In genomic region chr11:1008001-1008400, GRCh38 we compare ENCODE assay signal across 1 cellular context.
TF ChIP-seq lines count a peak whose summit lies in the region.

No MANE protein-coding gene starts in this region.

TF ChIP-seq in GM23338, 12 proteins besides CTCF, POLR2A, EP300 and RAD21 (continued from another document):
- TF ChIP-seq REST (IDR thresholded peaks at IDR 0.05; ENCODE audit: unreplicated experiment) (no peak), EZH2phosphoT487 (IDR thresholded peaks at IDR 0.05; ENCODE audit: unreplicated experiment) (no peak), JUNB (IDR thresholded peaks at IDR 0.05; ENCODE audit: unreplicated experiment) (no peak), NANOG (IDR thresholded peaks at IDR 0.05; ENCODE audit: borderline replicate concordance) (no peak), STAT1 (IDR thresholded peaks at IDR 0.05; ENCODE audit: unreplicated experiment) (no peak)
- TF ChIP-seq, protein P1, sequence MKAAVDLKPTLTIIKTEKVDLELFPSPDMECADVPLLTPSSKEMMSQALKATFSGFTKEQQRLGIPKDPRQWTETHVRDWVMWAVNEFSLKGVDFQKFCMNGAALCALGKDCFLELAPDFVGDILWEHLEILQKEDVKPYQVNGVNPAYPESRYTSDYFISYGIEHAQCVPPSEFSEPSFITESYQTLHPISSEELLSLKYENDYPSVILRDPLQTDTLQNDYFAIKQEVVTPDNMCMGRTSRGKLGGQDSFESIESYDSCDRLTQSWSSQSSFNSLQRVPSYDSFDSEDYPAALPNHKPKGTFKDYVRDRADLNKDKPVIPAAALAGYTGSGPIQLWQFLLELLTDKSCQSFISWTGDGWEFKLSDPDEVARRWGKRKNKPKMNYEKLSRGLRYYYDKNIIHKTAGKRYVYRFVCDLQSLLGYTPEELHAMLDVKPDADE (IDR thresholded peaks at IDR 0.05) = no peak
